In the genomic region with DNA sequence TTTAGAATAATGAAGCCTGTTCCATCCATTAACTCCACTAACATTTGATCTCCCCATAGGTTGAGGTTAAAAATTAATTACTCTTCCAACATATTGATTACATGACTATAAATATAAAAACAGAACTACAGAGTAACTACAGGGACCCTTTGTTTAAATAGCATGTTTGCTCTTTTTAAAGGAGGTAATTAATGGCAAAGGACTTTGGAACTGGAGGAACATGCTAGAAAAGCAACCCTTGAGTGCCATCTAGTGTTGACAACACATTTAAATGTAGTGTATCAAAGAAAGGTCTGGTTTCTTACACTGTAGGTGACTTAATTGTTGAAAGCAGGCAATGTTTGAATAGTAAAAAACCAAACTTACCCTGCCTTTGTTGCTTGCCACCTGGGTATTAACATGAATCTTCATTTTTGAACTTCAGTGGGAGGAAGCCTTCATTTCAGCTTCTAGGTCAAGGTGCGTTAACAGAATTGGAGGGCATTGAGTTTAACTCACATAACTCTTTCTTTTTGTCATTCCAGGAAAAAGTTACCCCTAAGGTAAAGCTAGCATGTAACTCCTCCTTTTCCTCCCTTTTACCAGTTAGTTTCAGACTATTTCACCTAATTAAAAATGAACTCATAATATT, we compare ENCODE assay signal across 8 cellular contexts. TPM values are rescaled to one million over a fixed set of nuclear protein-coding genes. Genes with fewer than 3 reads are reported as not detected.
DNase-seq lines count a peak whose midpoint lies in the region; ATAC-seq and TF ChIP-seq lines count a peak whose summit lies in the region.

No MANE protein-coding gene starts in this region.

- 27 to 75% methylated on average over 1 of the region's 1 CpG for WGBS in sigmoid colon, 2 donors

- intact Hi-C loops in left ventricle myocardium superior (cut with micrococcal nuclease) = loop anchor here (2.0 to 10.0 kb wide), 3 partner anchors 217 to 635 kb away; no protein-coding TSS in a partner anchor
- intact Hi-C loops in sigmoid colon (cut with DNase I) = loop anchor here (2.0 to 5.0 kb wide), 6 partner anchors 139 to 637 kb away; partner anchors contain the start of gene CAV1

- TF ChIP-seq CTCF in AG04449 (IDR thresholded peaks at IDR 0.05; ENCODE audit: insufficient read depth, low read length, missing control alignments) (peak; percentile 36), GM12872 (IDR thresholded peaks at IDR 0.05; ENCODE audit: insufficient read depth, low read depth, low read length) (peak; percentile 55), sigmoid colon (IDR thresholded peaks at IDR 0.05) (peak in 3 of 4 experiments; percentile 46 to 63 (median 58))

- TF ChIP-seq EP300 in sigmoid colon (IDR thresholded peaks at IDR 0.05) = no peak

- DNase-seq in AG04449 (ENCODE audit: low read depth, low spot score) = no peak
- peak; percentile 45 for DNase-seq in NCI-H226
- peak; percentile 63 for DNase-seq in amniotic epithelial cell (ENCODE audit: low read depth)
- no peak for DNase-seq in left ventricle myocardium superior
- no peak for DNase-seq in sigmoid colon

- no peak overlapping the region for H3K4me3 ChIP-seq in AG04449 (ENCODE audit: low read depth, low read length)
- no peak overlapping the region for H3K4me3 ChIP-seq in sigmoid colon

- no peaks in the 10 kb centered on the region for H3K9me3 ChIP-seq in sigmoid colon

- peaks cover 0 to 19% (median 15%) of the 10 kb centered on the region in 4 donors for H3K4me1 ChIP-seq in sigmoid colon

- POLR2A ChIA-PET in AG04449 (lab: Yijun Ruan, JAX) = no interaction called here

- ATAC-seq in HG03139 (IDR thresholded peaks at IDR 0.05; ENCODE audit: unreplicated experiment) = peak; percentile 80
- peak; percentile 71 for ATAC-seq in left ventricle myocardium superior
- ATAC-seq in HG03039 (IDR thresholded peaks at IDR 0.05; ENCODE audit: unreplicated experiment) = no peak

- H3K27ac ChIP-seq in sigmoid colon = no peak overlapping the region

- TF ChIP-seq POLR2A in sigmoid colon (IDR thresholded peaks at IDR 0.05) = no peak

- H3K36me3 ChIP-seq in sigmoid colon = no peaks in the 10 kb centered on the region

- CTCF ChIA-PET in AG04449 (lab: Yijun Ruan, JAX) = interaction anchor here (0.7 to 9.9 kb wide), 19 partner anchors 10 to 640 kb away, joined by 3 to 353 read pairs (median 4); partner anchors contain the start of gene MET

- no peaks in the 10 kb centered on the region for H3K27me3 ChIP-seq in sigmoid colon

RNA-seq across cellular contexts. Expression of gene CAPZA2, which starts 52.6 kb away (rescaled TPM):
- 371 TPM for total RNA-seq in left ventricle myocardium superior
- 100 to 1,000 TPM; 189 to 242 (median 234) TPM for total RNA-seq in sigmoid colon
- polyA plus RNA-seq in sigmoid colon = 100 to 1,000 TPM in 2 of 3 donors, 10 to 100 TPM in 1; 75.3 to 159 (median 134) TPM

Comparison
In these comparisons a context has a peak if more than half of its experiments do, and no peak if none do; other contexts are left out.
1. DNase-seq: peak in NCI-H226 (single experiment) and amniotic epithelial cell (single experiment); none in AG04449 (single experiment), left ventricle myocardium superior (single experiment) and sigmoid colon (single experiment).
2. Peak in every context shown above with its lines, with median percentiles within 50 percentile points of each other: CTCF ChIP-seq.